1 cellular context compared by ENCODE assay signal in genomic region chr10:46617173-46617572, GRCh38. TPM values are rescaled to one million over a fixed set of nuclear protein-coding genes. Genes with fewer than 3 reads are reported as not detected.
"Had no signal": no experiment of that assay in that cellular context is flagged by ENCODE, and none has a peak within 500 bp of the region (broad histone marks: within the 10 kb centered on the region; RNA-seq: fewer than 3 reads in every experiment).

No MANE protein-coding gene starts in this region.

RNA-seq across cellular contexts. Expression of gene SYT15, which starts 38.2 kb away (rescaled TPM):
- total RNA-seq: epithelial cell of proximal tubule had no signal
